Comparison of ENCODE assay signal across 12 cellular contexts in genomic region chr1:209774592-209774991, GRCh38. TPM values are rescaled to one million over a fixed set of nuclear protein-coding genes. Genes with fewer than 3 reads are reported as not detected.
DNase-seq lines count a peak whose midpoint lies in the region; ATAC-seq and TF ChIP-seq lines count a peak whose summit lies in the region.
"Had no signal": no experiment of that assay in that cellular context is flagged by ENCODE, and none has a peak within 500 bp of the region (broad histone marks: within the 10 kb centered on the region; RNA-seq: fewer than 3 reads in every experiment).

No MANE protein-coding gene starts in this region.

- no peak overlapping the region for H3K4me3 Mint-ChIP-seq in activated CD8-positive, alpha-beta memory T cell treated with anti-CD3 and anti-CD28 coated beads, Interleukin-2, amount 10 ng/mL, durations not matched to agents 7 days and 5 days
- H3K4me3 Mint-ChIP-seq in naive thymus-derived CD8-positive, alpha-beta T cell = peak overlapping the region in 7 of 10 donors; percentile 1 to 54 (median 26)

- H3K27me3 Mint-ChIP-seq in activated CD8-positive, alpha-beta memory T cell treated with anti-CD3 and anti-CD28 coated beads, Interleukin-2, amount 10 ng/mL, durations not matched to agents 7 days and 5 days = no peaks in the 10 kb centered on the region
- no peaks in the 10 kb centered on the region for H3K27me3 Mint-ChIP-seq in naive thymus-derived CD8-positive, alpha-beta T cell

- no peak for ATAC-seq in activated CD8-positive, alpha-beta memory T cell treated with anti-CD3 and anti-CD28 coated beads, Interleukin-2, amount 10 ng/mL, durations not matched to agents 7 days and 5 days
- ATAC-seq in GM21576 (IDR thresholded peaks at IDR 0.05; ENCODE audit: unreplicated experiment) (peak; percentile 71), HG03571 (IDR thresholded peaks at IDR 0.05; ENCODE audit: unreplicated experiment) (peak; percentile 63), gastroesophageal sphincter (no peak)
- ATAC-seq in naive thymus-derived CD8-positive, alpha-beta T cell = no peak

- no peak overlapping the region for H3K27ac ChIP-seq in gastroesophageal sphincter
- H3K27ac ChIP-seq: hepatocyte had no signal

- TF ChIP-seq POLR2A in gastroesophageal sphincter (IDR thresholded peaks at IDR 0.05) = no peak

- no peaks in the 10 kb centered on the region for H3K9me3 ChIP-seq in gastroesophageal sphincter

- H3K4me3 ChIP-seq in gastroesophageal sphincter = no peak overlapping the region
- H3K4me3 ChIP-seq: hepatocyte had no signal

- no peak for TF ChIP-seq CTCF in gastroesophageal sphincter (IDR thresholded peaks at IDR 0.05)

- DNase-seq in activated CD8-positive, alpha-beta memory T cell treated with anti-CD3 and anti-CD28 coated beads, Interleukin-2, amount 10 ng/mL, durations not matched to agents 7 days and 5 days = no peak
- DNase-seq in activated CD8-positive, alpha-beta memory T cell treated with anti-CD3 and anti-CD28 coated beads, Interleukin-2, amount 50 U/mL, for 48 hours = no peak
- no peak for DNase-seq in naive thymus-derived CD8-positive, alpha-beta T cell
- DNase-seq in amygdala (lab: John Stamatoyannopoulos, UW) = no peak
- no peak for DNase-seq in DMS53 (lab: John Stamatoyannopoulos, UW)
- DNase-seq: KG1; NCI-H524 treated with DMSO at 0.1 percent for 48 hours; stimulated activated naive CD4-positive, alpha-beta T cell treated with Interleukin-2 at 50 U/mL for 16 hours had no signal

- H3K27ac Mint-ChIP-seq in activated CD8-positive, alpha-beta memory T cell treated with anti-CD3 and anti-CD28 coated beads, Interleukin-2, amount 10 ng/mL, durations not matched to agents 7 days and 5 days = peak overlapping the region; percentile 6
- peak overlapping the region in 8 of 10 donors; percentile 44 to 91 (median 82) for H3K27ac Mint-ChIP-seq in naive thymus-derived CD8-positive, alpha-beta T cell

- H3K27me3 ChIP-seq in gastroesophageal sphincter = no peaks in the 10 kb centered on the region
- H3K27me3 ChIP-seq: hepatocyte had no signal

- H3K9me3 Mint-ChIP-seq in activated CD8-positive, alpha-beta memory T cell treated with anti-CD3 and anti-CD28 coated beads, Interleukin-2, amount 10 ng/mL, durations not matched to agents 7 days and 5 days (ENCODE audit: low read depth) = no peaks in the 10 kb centered on the region
- no peaks in the 10 kb centered on the region for H3K9me3 Mint-ChIP-seq in naive thymus-derived CD8-positive, alpha-beta T cell

- CTCF ChIA-PET in activated CD8-positive, alpha-beta memory T cell treated with anti-CD3 and anti-CD28 coated beads, Interleukin-2, amount 10 ng/mL, durations not matched to agents 7 days and 5 days (lab: Charles Lee) = interaction anchor here (1.7 to 4.4 kb wide), 3 partner anchors 9 to 19 kb away, joined by 4 to 18 read pairs (median 5); partner anchors contain the start of genes C1orf74 and TRAF3IP3

- peaks cover 56% of the 10 kb centered on the region for H3K36me3 Mint-ChIP-seq in activated CD8-positive, alpha-beta memory T cell treated with anti-CD3 and anti-CD28 coated beads, Interleukin-2, amount 10 ng/mL, durations not matched to agents 7 days and 5 days
- peaks cover 0 to 43% (median 26%) of the 10 kb centered on the region in 3 donors for H3K36me3 Mint-ChIP-seq in naive thymus-derived CD8-positive, alpha-beta T cell

- no peaks in the 10 kb centered on the region for H3K36me3 ChIP-seq in gastroesophageal sphincter

- TF ChIP-seq EP300 in gastroesophageal sphincter (IDR thresholded peaks at IDR 0.05) = no peak

- POLR2A ChIA-PET in naive thymus-derived CD8-positive, alpha-beta T cell (lab: Charles Lee) = interaction anchor here (0.6 to 34.0 kb wide), 3 partner anchors 1 to 1478 kb away, joined by 3 to 1192 read pairs (median 1192); partner anchors contain the start of genes C1orf74 and TRAF3IP3

- WGBS in gastroesophageal sphincter (ENCODE audit: low coverage in 1 of 2), 2 donors = 78 to 82% methylated on average over 1 of the region's 1 CpG

- H3K4me1 Mint-ChIP-seq in activated CD8-positive, alpha-beta memory T cell treated with anti-CD3 and anti-CD28 coated beads, Interleukin-2, amount 10 ng/mL, durations not matched to agents 7 days and 5 days = peaks cover 33% of the 10 kb centered on the region
- peaks cover 14 to 23% (median 17%) of the 10 kb centered on the region in 4 donors for H3K4me1 Mint-ChIP-seq in naive thymus-derived CD8-positive, alpha-beta T cell

- H3K4me1 ChIP-seq in gastroesophageal sphincter = peaks cover 2 to 30% (median 3%) of the 10 kb centered on the region in 3 donors

RNA-seq across cellular contexts. Expression of gene C1orf74, which starts 9.8 kb away (rescaled TPM):
- total RNA-seq in activated CD8-positive, alpha-beta memory T cell treated with anti-CD3 and anti-CD28 coated beads, Interleukin-2, amount 10 ng/mL, durations not matched to agents 7 days and 5 days = 1 to 10 TPM; 2.8 to 3.0 TPM
- total RNA-seq in naive thymus-derived CD8-positive, alpha-beta T cell = 1 to 10 TPM; 1.7 to 1.8 TPM
- under 1 TPM; 0.30 to 0.88 (median 0.55) TPM for polyA plus RNA-seq in naive thymus-derived CD8-positive, alpha-beta T cell
- 1 to 10 TPM in 1 of 4 donors, under 1 TPM in 3; 0.64 to 1.3 (median 0.87) TPM for total RNA-seq in gastroesophageal sphincter

RNA-seq across cellular contexts. Expression of gene TRAF3IP3, which starts 18.7 kb away (rescaled TPM):
- 100 to 1,000 TPM; 351 to 406 TPM for total RNA-seq in activated CD8-positive, alpha-beta memory T cell treated with anti-CD3 and anti-CD28 coated beads, Interleukin-2, amount 10 ng/mL, durations not matched to agents 7 days and 5 days
- total RNA-seq in naive thymus-derived CD8-positive, alpha-beta T cell = 100 to 1,000 TPM; 701 to 717 TPM
- 100 to 1,000 TPM; 333 to 540 (median 423) TPM for polyA plus RNA-seq in naive thymus-derived CD8-positive, alpha-beta T cell
- total RNA-seq in gastroesophageal sphincter = 1 to 10 TPM in 3 of 4 donors, under 1 TPM in 1; 0.77 to 5.7 (median 3.5) TPM

RNA-seq across cellular contexts. Expression of gene IRF6, which starts 31.4 kb away (rescaled TPM):
- total RNA-seq in activated CD8-positive, alpha-beta memory T cell treated with anti-CD3 and anti-CD28 coated beads, Interleukin-2, amount 10 ng/mL, durations not matched to agents 7 days and 5 days = 1 to 10 TPM; 1.3 to 1.7 TPM
- 1 to 10 TPM; 2.4 to 2.6 TPM for total RNA-seq in naive thymus-derived CD8-positive, alpha-beta T cell
- polyA plus RNA-seq in naive thymus-derived CD8-positive, alpha-beta T cell = 1 to 10 TPM in 1 of 3 donors, under 1 TPM in 2; 0.49 to 2.1 (median 0.86) TPM
- 1 to 10 TPM; 1.2 to 6.8 (median 2.8) TPM for total RNA-seq in gastroesophageal sphincter

RNA-seq across cellular contexts. Expression of gene UTP25, which starts 53.2 kb away (rescaled TPM):
- 1 to 10 TPM; 4.7 to 9.7 TPM for total RNA-seq in activated CD8-positive, alpha-beta memory T cell treated with anti-CD3 and anti-CD28 coated beads, Interleukin-2, amount 10 ng/mL, durations not matched to agents 7 days and 5 days
- 10 to 100 TPM; 15.2 to 15.6 TPM for total RNA-seq in naive thymus-derived CD8-positive, alpha-beta T cell
- 1 to 10 TPM; 3.0 to 5.6 (median 3.1) TPM for polyA plus RNA-seq in naive thymus-derived CD8-positive, alpha-beta T cell
- total RNA-seq in gastroesophageal sphincter = 1 to 10 TPM; 4.5 to 8.7 (median 8.0) TPM

Comparison
In these comparisons a context has a peak if more than half of its experiments do, and no peak if none do; other contexts are left out.
1. ATAC-seq: peak in GM21576 (single experiment) and HG03571 (single experiment); none in activated CD8-positive, alpha-beta memory T cell treated with anti-CD3 and anti-CD28 coated beads, Interleukin-2, amount 10 ng/mL, durations not matched to agents 7 days and 5 days (single experiment), naive thymus-derived CD8-positive, alpha-beta T cell (0 of 2) and gastroesophageal sphincter (single experiment).
2. RNA of gene TRAF3IP3, which starts 18.7 kb away (total RNA-seq): 701 to 717 TPM in naive thymus-derived CD8-positive, alpha-beta T cell and 351 to 406 TPM in activated CD8-positive, alpha-beta memory T cell treated with anti-CD3 and anti-CD28 coated beads, Interleukin-2, amount 10 ng/mL, durations not matched to agents 7 days and 5 days; 0.77 to 5.7 TPM in gastroesophageal sphincter; every median in the first group is over 10 times any median in the second.